ENCODE assay signal across 8 cellular contexts in genomic region chr1:182604128-182604834, GRCh38. TPM values are rescaled to one million over a fixed set of nuclear protein-coding genes. Genes with fewer than 3 reads are reported as not detected.
A peak's percentile ranks its signal among the peaks of the same experiment; 100 is the strongest.
DNase-seq lines count a peak whose midpoint lies in the region; ATAC-seq and TF ChIP-seq lines count a peak whose summit lies in the region.

Gene RGS16 (minus strand): TSS chr1:182604389. CDS start chr1:182604259, 130 bp downstream.

- POLR2A ChIA-PET in activated CD4-positive, alpha-beta T cell treated with anti-CD3 and anti-CD28 coated beads, Interleukin-2, amount 10 ng/mL, durations not matched to agents 7 days and 5 days (lab: Charles Lee) = interaction anchor here (0.6 kb wide), 1 partner anchor 332 kb away, joined by 3 read pairs; no protein-coding TSS in a partner anchor

- peak within 1 kb of the TSS; percentile 80 for H3K9ac ChIP-seq in BLaER1

- peaks cover 18% of the 10 kb centered on the region for H3K4me1 Mint-ChIP-seq in activated CD4-positive, alpha-beta T cell treated with anti-CD3 and anti-CD28 coated beads, Interleukin-2, amount 10 ng/mL, durations not matched to agents 7 days and 5 days

- ATAC-seq in HG03457 (IDR thresholded peaks at IDR 0.05; ENCODE audit: unreplicated experiment) (peak; percentile 73), left lobe of liver (peak; percentile 94)

- peaks cover 2% of the 10 kb centered on the region for H3K36me3 Mint-ChIP-seq in activated CD4-positive, alpha-beta T cell treated with anti-CD3 and anti-CD28 coated beads, Interleukin-2, amount 10 ng/mL, durations not matched to agents 7 days and 5 days (ENCODE audit: low read depth)

- no peaks in the 10 kb centered on the region for H3K9me3 ChIP-seq in BLaER1

- H3K27me3 Mint-ChIP-seq in activated CD4-positive, alpha-beta T cell treated with anti-CD3 and anti-CD28 coated beads, Interleukin-2, amount 10 ng/mL, durations not matched to agents 7 days and 5 days = peaks cover 45% of the 10 kb centered on the region

- H3K27ac Mint-ChIP-seq in activated CD4-positive, alpha-beta T cell treated with anti-CD3 and anti-CD28 coated beads, Interleukin-2, amount 10 ng/mL, durations not matched to agents 7 days and 5 days = peak within 1 kb of the TSS; percentile 81

- H3K9me3 Mint-ChIP-seq in activated CD4-positive, alpha-beta T cell treated with anti-CD3 and anti-CD28 coated beads, Interleukin-2, amount 10 ng/mL, durations not matched to agents 7 days and 5 days = no peaks in the 10 kb centered on the region

- CTCF ChIA-PET in activated CD4-positive, alpha-beta T cell treated with anti-CD3 and anti-CD28 coated beads, Interleukin-2, amount 10 ng/mL, durations not matched to agents 7 days and 5 days (lab: Charles Lee) = interaction anchor here (0.7 to 15.9 kb wide), 8 partner anchors 9 to 236 kb away, joined by 3 to 238 read pairs (median 4); no protein-coding TSS in a partner anchor

- H4K20me1 ChIP-seq in BLaER1 = peaks cover 30% of the 10 kb centered on the region

- peaks cover 74% of the 10 kb centered on the region for H3K4me1 ChIP-seq in BLaER1

- peak within 1 kb of the TSS; percentile 73 for H3K4me3 Mint-ChIP-seq in activated CD4-positive, alpha-beta T cell treated with anti-CD3 and anti-CD28 coated beads, Interleukin-2, amount 10 ng/mL, durations not matched to agents 7 days and 5 days

- peak within 1 kb of the TSS; percentile 94 for H3K4me2 ChIP-seq in BLaER1

- H3K4me3 ChIP-seq in BLaER1 = peak within 1 kb of the TSS; percentile 76
- H3K4me3 ChIP-seq in coronary artery = peak within 1 kb of the TSS; percentile 79

- H3K27me3 ChIP-seq in BLaER1 = no peaks in the 10 kb centered on the region

- peak; percentile 86 for DNase-seq in GM19240 (ENCODE audit: insufficient read length, low spot score)
- peak; percentile 77 for DNase-seq in NCI-H524 treated with DMSO at 0.1 percent for 48 hours (lab: John Stamatoyannopoulos, UW)
- DNase-seq in activated CD4-positive, alpha-beta T cell treated with anti-CD3 and anti-CD28 coated beads, Interleukin-2, amount 10 ng/mL, durations not matched to agents 7 days and 5 days = peak; percentile 90
- peak; percentile 94 for DNase-seq in coronary artery (ENCODE audit: low spot score)
- peak; percentile 94 for DNase-seq in left lobe of liver (ENCODE audit: low spot score)
- DNase-seq in stimulated activated CD4-positive, alpha-beta T cell treated with anti-CD3 and anti-CD28 coated beads, Interleukin-2, amount 100 ng/mL, for 48 hours = peak; percentile 91 to 95

- H3K27ac ChIP-seq in BLaER1 (peak within 1 kb of the TSS; percentile 74), coronary artery (peak within 1 kb of the TSS in 1 of 2 donors; percentile 82)

- TF ChIP-seq CTCF in coronary artery (IDR thresholded peaks at IDR 0.05) = no peak

- peaks cover 29% of the 10 kb centered on the region for H3K36me3 ChIP-seq in BLaER1

RNA-seq across cellular contexts. Expression of gene RGS16, which starts in this region (rescaled TPM):
- total RNA-seq in activated CD4-positive, alpha-beta T cell treated with anti-CD3 and anti-CD28 coated beads, Interleukin-2, amount 10 ng/mL, durations not matched to agents 7 days and 5 days = 1 to 10 TPM; 1.9 to 2.0 TPM
- total RNA-seq in left lobe of liver = 0.15 TPM

Comparison
In these comparisons a context has a peak if more than half of its experiments do, and no peak if none do; other contexts are left out.
1. Peak in DNase-seq and ATAC-seq in left lobe of liver; RNA of the gene not detected or under 1 TPM.